Comparison of ENCODE assay signal across 8 cellular contexts in the genomic region with DNA sequence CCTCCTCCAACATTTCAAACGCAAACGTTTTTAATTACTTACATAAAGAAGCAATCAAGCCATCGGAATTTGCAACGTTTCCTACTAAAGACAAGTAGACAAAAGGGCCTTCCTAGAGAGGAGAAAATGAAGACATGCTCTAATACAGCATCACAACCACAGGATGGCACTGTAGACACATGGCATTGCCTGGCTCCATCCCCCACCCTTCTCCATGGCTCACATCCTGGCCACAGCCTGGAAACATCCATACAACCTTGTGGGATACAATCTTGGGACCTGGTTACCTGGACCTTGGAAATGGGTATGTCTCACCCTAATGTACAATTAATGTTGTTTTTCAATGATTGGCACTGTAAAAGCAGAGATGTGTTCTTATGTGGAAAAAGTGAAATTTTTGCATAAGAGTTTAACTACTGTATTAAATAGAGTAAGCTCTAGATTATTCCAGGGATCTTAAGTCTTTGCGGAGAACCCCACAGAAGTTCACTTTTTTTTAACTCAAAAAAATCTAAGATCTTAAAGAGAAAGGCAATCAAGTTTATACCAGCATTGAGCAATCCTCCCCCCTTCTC. TPM values are rescaled to one million over a fixed set of nuclear protein-coding genes. Genes with fewer than 3 reads are reported as not detected.
DNase-seq lines count a peak whose midpoint lies in the region; ATAC-seq, FAIRE-seq and TF ChIP-seq lines count a peak whose summit lies in the region.

No MANE protein-coding gene starts in this region.

- H3K36me3 ChIP-seq in cardiac muscle cell, result peaks cover 8% of the 10 kb centered on the region
- peaks cover 0 to 27% of the 10 kb centered on the region in 2 donors for H3K36me3 ChIP-seq in psoas muscle (ENCODE audit: insufficient read depth in 1 of 2, low read depth in 1 of 2)

- peak; percentile 36 for DNase-seq in DMS153 (lab: John Stamatoyannopoulos, UW)
- DNase-seq in H54 (ENCODE audit: insufficient read length, low spot score), result peak; percentile 40
- peak; percentile 71 for DNase-seq in NCI-H2171 treated with DMSO at 0.1 percent for 48 hours (lab: John Stamatoyannopoulos, UW)
- DNase-seq in activated naive CD4-positive, alpha-beta T cell treated with anti-CD3 and anti-CD28 coated beads, Interleukin-2, amount 50 U/mL, for 72 hours (ENCODE audit: low spot score in 2 of 2), result no peak
- peak; percentile 60 to 75 for DNase-seq in cardiac muscle cell (ENCODE audit: low read depth in 1 of 2, low spot score in 1 of 2)
- peak; percentile 33 to 65 for DNase-seq in psoas muscle

- no peaks in the 10 kb centered on the region for H3K9me3 ChIP-seq in cardiac muscle cell (ENCODE audit: low read depth)
- H3K9me3 ChIP-seq in psoas muscle, result no peaks in the 10 kb centered on the region

- ATAC-seq in activated naive CD4-positive, alpha-beta T cell treated with anti-CD3 and anti-CD28 coated beads, Interleukin-2, amount 50 U/mL, for 72 hours, result peak; percentile 64 to 67
- ATAC-seq in psoas muscle (peak; percentile 93 to 96 (median 96)), GM19023 (IDR thresholded peaks at IDR 0.05; ENCODE audit: unreplicated experiment) (no peak), HG02798 (IDR thresholded peaks at IDR 0.05; ENCODE audit: poor library complexity, unreplicated experiment) (no peak)

- H3K27ac ChIP-seq in cardiac muscle cell, result no peak overlapping the region
- H3K27ac ChIP-seq in psoas muscle, result no peak overlapping the region

- TF ChIP-seq POLR2A in H54 (IDR thresholded peaks at IDR 0.05; ENCODE audit: low read depth, low read length), result no peak

- FAIRE-seq in H54 (lab: Jason Lieb, UNC), result peak; percentile 73

- WGBS in psoas muscle, 3 donors, result 44 to 68% (median 68%) methylated on average over 5 of the region's 5 CpGs

- TF ChIP-seq CTCF in cardiac muscle cell (IDR thresholded peaks at IDR 0.05; ENCODE audit: low read depth, low read length) (peak; percentile 70), psoas muscle (IDR thresholded peaks at IDR 0.05) (peak; percentile 74)

- intact Hi-C loops in psoas muscle (cut with DNase I), result loop anchor here (1.0 to 5.0 kb wide), 3 partner anchors 117 to 178 kb away; no protein-coding TSS in a partner anchor

- H3K27me3 ChIP-seq in cardiac muscle cell, result no peaks in the 10 kb centered on the region
- no peaks in the 10 kb centered on the region for H3K27me3 ChIP-seq in psoas muscle (ENCODE audit: insufficient read depth in 3 of 3, low read length in 2 of 3)

- peaks cover 5 to 22% of the 10 kb centered on the region in 2 donors for H3K36me3 Mint-ChIP-seq in activated naive CD4-positive, alpha-beta T cell treated with anti-CD3 and anti-CD28 coated beads, Interleukin-2, amount 50 U/mL, for 72 hours

- H3K4me3 ChIP-seq in cardiac muscle cell, result no peak overlapping the region
- H3K4me3 ChIP-seq in psoas muscle, result no peak overlapping the region

- no peaks in the 10 kb centered on the region for H3K4me1 ChIP-seq in cardiac muscle cell (ENCODE audit: low read depth)
- peaks cover 17% of the 10 kb centered on the region for H3K4me1 ChIP-seq in psoas muscle

- H3K27ac Mint-ChIP-seq in activated naive CD4-positive, alpha-beta T cell treated with anti-CD3 and anti-CD28 coated beads, Interleukin-2, amount 50 U/mL, for 72 hours, result no peak overlapping the region

- H3K9me3 Mint-ChIP-seq in activated naive CD4-positive, alpha-beta T cell treated with anti-CD3 and anti-CD28 coated beads, Interleukin-2, amount 50 U/mL, for 72 hours, result no peaks in the 10 kb centered on the region

RNA-seq across cellular contexts. Expression of a gene that starts 21.5 kb away (rescaled TPM):
- 10 to 100 TPM; 31.9 to 59.9 TPM for total RNA-seq in activated naive CD4-positive, alpha-beta T cell treated with anti-CD3 and anti-CD28 coated beads, Interleukin-2, amount 50 U/mL, for 72 hours
- total RNA-seq in cardiac muscle cell, result 79.8 and 104 TPM in 2 replicates
- 75.1 and 105 TPM in 2 replicates for polyA plus RNA-seq in cardiac muscle cell
- total RNA-seq in psoas muscle, result 10 to 100 TPM in 1 of 4 donors, 1 to 10 TPM in 3; 6.2 to 10.6 (median 8.4) TPM
- 1 to 10 TPM; 4.8 to 8.8 (median 7.0) TPM for polyA plus RNA-seq in psoas muscle

RNA-seq across cellular contexts. Expression of a gene that starts 41.5 kb away (rescaled TPM):
- total RNA-seq in activated naive CD4-positive, alpha-beta T cell treated with anti-CD3 and anti-CD28 coated beads, Interleukin-2, amount 50 U/mL, for 72 hours, result 1 to 10 TPM; 1.5 to 1.6 TPM
- total RNA-seq in cardiac muscle cell (0.21 and 0.70 TPM in 2 replicates), psoas muscle (under 1 TPM; 0.09 to 0.71 (median 0.19) TPM)
- polyA plus RNA-seq in cardiac muscle cell (0.21 and 1.1 TPM in 2 replicates), psoas muscle (under 1 TPM; 0.09 to 0.14 (median 0.10) TPM)

Comparison
In these comparisons a context has a peak if more than half of its experiments do, and no peak if none do; other contexts are left out.
1. DNase-seq: peak in DMS153 (single experiment), H54 (single experiment), NCI-H2171 treated with DMSO at 0.1 percent for 48 hours (single experiment), cardiac muscle cell (2 of 2) and psoas muscle (2 of 2); none in activated naive CD4-positive, alpha-beta T cell treated with anti-CD3 and anti-CD28 coated beads, Interleukin-2, amount 50 U/mL, for 72 hours (0 of 2).
2. ATAC-seq: peak in activated naive CD4-positive, alpha-beta T cell treated with anti-CD3 and anti-CD28 coated beads, Interleukin-2, amount 50 U/mL, for 72 hours (2 of 2) and psoas muscle (4 of 4); none in GM19023 (single experiment) and HG02798 (single experiment).